Comparison of ENCODE assay signal across 26 cellular contexts in genomic region chr7:140007051-140007690, GRCh38.
"Had no signal": no experiment of that assay in that cellular context is flagged by ENCODE, and none has a peak within 500 bp of the region (broad histone marks: within the 10 kb centered on the region; RNA-seq: fewer than 3 reads in every experiment).

No MANE protein-coding gene starts in this region.

- ATAC-seq: effector memory CD8-positive, alpha-beta T cell; left ventricle myocardium superior; lower lobe of right lung; natural killer cell treated with Interleukin-12 subunit alpha and Interleukin-12 subunit beta and Interleukin-15 and Interleukin-18, amount 100 ng/mL, for 72 hours; pancreas; sciatic nerve; stimulated activated memory B cell treated with anti-CD40 and anti-IgM and Interleukin-4, amounts not matched to agents 10 μg/mL and 1 μg/mL and 100 μg/mL, for 72 hours; stimulated activated naive CD8-positive, alpha-beta T cell treated with anti-CD3 and anti-CD28 coated beads, Interleukin-15, Interleukin-2, amounts not matched to agents 100 U/mL and 50 U/mL, for 24 hours had no signal

- H3K36me3 ChIP-seq: esophagus squamous epithelium, pancreas, thoracic aorta, tibial nerve, uterus had no signal

- H3K27ac ChIP-seq: esophagus squamous epithelium, lower lobe of right lung, neutrophil, pancreas, thoracic aorta, tibial nerve, upper lobe of left lung, uterus had no signal

- H3K4me3 ChIP-seq: esophagus squamous epithelium, lower lobe of right lung, pancreas, thoracic aorta, tibial nerve, upper lobe of left lung, uterus had no signal

- FAIRE-seq: endometrium, pancreas had no signal

- H3K27me3 Mint-ChIP-seq: natural killer cell treated with Interleukin-12 subunit alpha and Interleukin-12 subunit beta and Interleukin-15 and Interleukin-18, amount 100 ng/mL, for 72 hours had no signal

- H3K9me3 ChIP-seq: esophagus squamous epithelium, lower lobe of right lung, neutrophil, pancreas, thoracic aorta, tibial nerve, upper lobe of left lung, uterus had no signal

- H3K4me3 Mint-ChIP-seq: effector memory CD8-positive, alpha-beta T cell; immature natural killer cell; natural killer cell treated with Interleukin-12 subunit alpha and Interleukin-12 subunit beta and Interleukin-15 and Interleukin-18, amount 100 ng/mL, for 72 hours; neural crest cell; stimulated activated memory B cell treated with anti-CD40 and anti-IgM and Interleukin-4, amounts not matched to agents 10 μg/mL and 1 μg/mL and 100 μg/mL, for 72 hours had no signal

- H3K27ac Mint-ChIP-seq: effector memory CD8-positive, alpha-beta T cell; natural killer cell treated with Interleukin-12 subunit alpha and Interleukin-12 subunit beta and Interleukin-15 and Interleukin-18, amount 100 ng/mL, for 72 hours; progenitor cell of endocrine pancreas; stimulated activated memory B cell treated with anti-CD40 and anti-IgM and Interleukin-4, amounts not matched to agents 10 μg/mL and 1 μg/mL and 100 μg/mL, for 72 hours had no signal

- H3K4me1 ChIP-seq: lower lobe of right lung, tibial nerve, upper lobe of left lung, uterus had no signal

- H3K27me3 ChIP-seq: neutrophil, pancreas, tibial nerve, upper lobe of left lung, uterus had no signal

- DNase-seq: cortex of kidney; effector memory CD8-positive, alpha-beta T cell; erythroblast; esophagus squamous epithelium; foreskin melanocyte; glutamatergic neuron; hypothalamus; immature natural killer cell; islet precursor cell; left ventricle myocardium superior; lower lobe of right lung; stimulated activated CD4-positive, alpha-beta T cell treated with anti-CD3 and anti-CD28 coated beads, Interleukin-4, amount 100 ng/mL, for 4 hours; stimulated activated naive CD8-positive, alpha-beta T cell treated with anti-CD3 and anti-CD28 coated beads, Interleukin-15, Interleukin-2, amounts not matched to agents 100 U/mL and 50 U/mL, for 24 hours; substantia nigra; upper lobe of left lung; uterus had no signal
